In the genomic region with DNA sequence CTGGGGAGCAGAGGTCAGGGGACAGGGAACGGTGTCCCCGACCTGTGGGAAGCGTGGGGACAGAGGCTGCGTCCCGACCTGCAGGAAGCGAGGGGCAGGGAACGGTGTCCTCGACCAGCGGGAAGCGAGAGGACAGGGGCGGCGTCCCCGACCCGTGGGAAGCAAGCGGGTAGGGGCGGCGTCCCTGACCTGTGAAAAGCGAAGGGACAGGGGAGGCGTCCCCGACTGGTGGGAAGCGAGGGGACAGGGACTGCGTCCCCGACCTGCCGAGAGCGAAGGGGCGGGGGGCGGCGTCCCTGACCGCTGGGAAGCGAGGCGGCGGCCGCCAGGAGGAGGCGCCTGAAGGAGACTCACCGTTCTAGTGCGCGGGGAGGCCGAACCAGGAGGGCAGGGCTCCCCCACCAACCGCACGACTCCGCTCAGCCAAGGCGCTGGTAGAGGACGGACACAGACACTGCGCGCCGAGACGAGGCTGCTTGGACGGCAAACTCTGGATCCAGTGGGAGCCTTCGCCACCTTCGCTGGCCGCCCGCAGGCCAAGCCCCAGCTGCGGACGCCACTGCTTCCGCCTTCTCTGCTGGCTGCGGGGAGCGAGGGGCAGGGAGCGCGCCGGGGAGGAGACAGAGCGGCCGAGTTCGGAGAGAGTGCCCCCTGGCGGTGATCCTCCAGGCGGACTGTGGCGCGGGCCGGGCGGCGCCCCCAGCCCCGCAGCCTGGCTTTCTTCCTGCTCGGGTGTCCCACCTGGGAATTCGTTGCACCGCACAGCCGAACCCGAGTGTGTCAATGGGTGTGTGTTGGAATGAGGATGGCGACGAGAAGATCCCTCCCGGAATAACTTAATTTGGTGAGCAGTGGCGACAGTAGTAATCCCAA, we compare ENCODE assay signal across 8 cellular contexts. TPM values are rescaled to one million over a fixed set of nuclear protein-coding genes. Genes with fewer than 3 reads are reported as not detected.
DNase-seq lines count a peak whose midpoint lies in the region; ATAC-seq and TF ChIP-seq lines count a peak whose summit lies in the region.

A gene with protein sequence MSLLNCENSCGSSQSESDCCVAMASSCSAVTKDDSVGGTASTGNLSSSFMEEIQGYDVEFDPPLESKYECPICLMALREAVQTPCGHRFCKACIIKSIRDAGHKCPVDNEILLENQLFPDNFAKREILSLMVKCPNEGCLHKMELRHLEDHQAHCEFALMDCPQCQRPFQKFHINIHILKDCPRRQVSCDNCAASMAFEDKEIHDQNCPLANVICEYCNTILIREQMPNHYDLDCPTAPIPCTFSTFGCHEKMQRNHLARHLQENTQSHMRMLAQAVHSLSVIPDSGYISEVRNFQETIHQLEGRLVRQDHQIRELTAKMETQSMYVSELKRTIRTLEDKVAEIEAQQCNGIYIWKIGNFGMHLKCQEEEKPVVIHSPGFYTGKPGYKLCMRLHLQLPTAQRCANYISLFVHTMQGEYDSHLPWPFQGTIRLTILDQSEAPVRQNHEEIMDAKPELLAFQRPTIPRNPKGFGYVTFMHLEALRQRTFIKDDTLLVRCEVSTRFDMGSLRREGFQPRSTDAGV (minus strand): TSS at position 579 of the 873 bp plus-strand sequence. CDS start 8,757 bp downstream, outside the sequence.

- ATAC-seq in CD4-positive, alpha-beta T cell (ENCODE audit: poor library complexity), result peak; percentile 93
- peak; percentile 96 for ATAC-seq in GM19351 (IDR thresholded peaks at IDR 0.05; ENCODE audit: unreplicated experiment)
- peak; percentile 94 for ATAC-seq in HG03520 (IDR thresholded peaks at IDR 0.05; ENCODE audit: unreplicated experiment)
- peak; percentile 97 for ATAC-seq in activated CD8-positive, alpha-beta T cell treated with anti-CD3 and anti-CD28 coated beads, Interleukin-2, amount 10 ng/mL, durations not matched to agents 7 days and 5 days

- H3K9me3 Mint-ChIP-seq in CD4-positive, alpha-beta T cell, result no peaks in the 10 kb centered on the region
- no peaks in the 10 kb centered on the region for H3K9me3 Mint-ChIP-seq in activated CD8-positive, alpha-beta T cell treated with anti-CD3 and anti-CD28 coated beads, Interleukin-2, amount 10 ng/mL, durations not matched to agents 7 days and 5 days (ENCODE audit: insufficient read depth)

- H3K27me3 ChIP-seq in CD4-positive, alpha-beta T cell (ENCODE audit: control insufficient read depth, insufficient read depth, low read length), result peaks cover 3% of the 10 kb centered on the region

- intact Hi-C loops in CD4-positive, alpha-beta T cell (cut with DNase I, micrococcal nuclease), result loop anchor here in 1 of 2 experiments (2.0 to 5.0 kb wide), 2 partner anchors 218 to 847 kb away; a partner anchor contains a TSS

- peak; percentile 94 for TF ChIP-seq CTCF in CD4-positive, alpha-beta T cell (IDR thresholded peaks at IDR 0.05)

- H3K9me3 ChIP-seq in CD4-positive, alpha-beta T cell (ENCODE audit: control insufficient read depth, low read length), result no peaks in the 10 kb centered on the region

- H3K27ac Mint-ChIP-seq in CD4-positive, alpha-beta T cell, result peak within 1 kb of the TSS; percentile 84
- H3K27ac Mint-ChIP-seq in activated CD8-positive, alpha-beta T cell treated with anti-CD3 and anti-CD28 coated beads, Interleukin-2, amount 10 ng/mL, durations not matched to agents 7 days and 5 days, result peak within 1 kb of the TSS; percentile 92

- CTCF ChIA-PET in CD4-positive, alpha-beta T cell (lab: Charles Lee), result interaction anchor here (0.7 to 3.3 kb wide), 9 partner anchors 9 to 848 kb away, joined by 3 to 29 read pairs (median 4); no protein-coding TSS in a partner anchor
- CTCF ChIA-PET in activated CD8-positive, alpha-beta T cell treated with anti-CD3 and anti-CD28 coated beads, Interleukin-2, amount 10 ng/mL, durations not matched to agents 7 days and 5 days (lab: Charles Lee), result interaction anchor here (0.9 to 3.6 kb wide), 17 partner anchors 8 to 237 kb away, joined by 3 to 52 read pairs (median 4); no protein-coding TSS in a partner anchor

- peaks cover 25% of the 10 kb centered on the region for H3K36me3 Mint-ChIP-seq in CD4-positive, alpha-beta T cell (ENCODE audit: low read depth)
- H3K36me3 Mint-ChIP-seq in activated CD8-positive, alpha-beta T cell treated with anti-CD3 and anti-CD28 coated beads, Interleukin-2, amount 10 ng/mL, durations not matched to agents 7 days and 5 days (ENCODE audit: low read depth), result peaks cover 1% of the 10 kb centered on the region

- peaks cover 10% of the 10 kb centered on the region for H3K27me3 Mint-ChIP-seq in CD4-positive, alpha-beta T cell
- peaks cover 9% of the 10 kb centered on the region for H3K27me3 Mint-ChIP-seq in activated CD8-positive, alpha-beta T cell treated with anti-CD3 and anti-CD28 coated beads, Interleukin-2, amount 10 ng/mL, durations not matched to agents 7 days and 5 days (ENCODE audit: low read depth)

- POLR2A ChIA-PET in CD4-positive, alpha-beta T cell (lab: Charles Lee), result interaction anchor here (1.4 to 2.6 kb wide), 3 partner anchors 17 to 220 kb away, joined by 4 to 12 read pairs (median 6); a partner anchor contains a TSS
- POLR2A ChIA-PET in activated CD8-positive, alpha-beta T cell treated with anti-CD3 and anti-CD28 coated beads, Interleukin-2, amount 10 ng/mL, durations not matched to agents 7 days and 5 days (lab: Charles Lee), result no interaction called here

- peak within 1 kb of the TSS; percentile 79 for H3K27ac ChIP-seq in CD4-positive, alpha-beta T cell (ENCODE audit: low read depth, low read length)

- peak; percentile 78 to 92 (median 86) for DNase-seq in CD4-positive, alpha-beta T cell
- DNase-seq in NCI-H82 (lab: John Stamatoyannopoulos, UW) (peak; percentile 85), lung microvascular endothelial cell (ENCODE audit: low read depth in 2 of 2) (peak; percentile 88 to 92)
- peak; percentile 91 for DNase-seq in activated CD8-positive, alpha-beta T cell treated with anti-CD3 and anti-CD28 coated beads, Interleukin-2, amount 10 ng/mL, durations not matched to agents 7 days and 5 days
- peak; percentile 86 for DNase-seq in effector CD4-positive, alpha-beta T cell
- peak; percentile 73 to 90 (median 87) for DNase-seq in stimulated activated CD4-positive, alpha-beta T cell treated with anti-CD3 and anti-CD28 coated beads, TNF-alpha, amount 100 ng/mL, for 48 hours (ENCODE audit: low read depth in 3 of 3)

- peak within 1 kb of the TSS; percentile 99 for H3K4me3 Mint-ChIP-seq in CD4-positive, alpha-beta T cell
- peak within 1 kb of the TSS; percentile 98 for H3K4me3 Mint-ChIP-seq in activated CD8-positive, alpha-beta T cell treated with anti-CD3 and anti-CD28 coated beads, Interleukin-2, amount 10 ng/mL, durations not matched to agents 7 days and 5 days

- peaks cover 43% of the 10 kb centered on the region for H3K4me1 Mint-ChIP-seq in CD4-positive, alpha-beta T cell (ENCODE audit: low read depth)
- peaks cover 32% of the 10 kb centered on the region for H3K4me1 Mint-ChIP-seq in activated CD8-positive, alpha-beta T cell treated with anti-CD3 and anti-CD28 coated beads, Interleukin-2, amount 10 ng/mL, durations not matched to agents 7 days and 5 days (ENCODE audit: low read depth)

RNA-seq across cellular contexts. Expression of the gene that starts here (rescaled TPM):
- 10 to 100 TPM; 27.9 to 29.0 TPM for total RNA-seq in CD4-positive, alpha-beta T cell
- total RNA-seq in activated CD8-positive, alpha-beta T cell treated with anti-CD3 and anti-CD28 coated beads, Interleukin-2, amount 10 ng/mL, durations not matched to agents 7 days and 5 days, result 1 to 10 TPM; 8.8 to 9.1 TPM
- 6.1 and 9.1 TPM in 2 replicates for total RNA-seq in lung microvascular endothelial cell

Comparison
In these comparisons a context has a peak if more than half of its experiments do, and no peak if none do; other contexts are left out.
1. Peak in every context shown above with its lines: DNase-seq, ATAC-seq and H3K27ac ChIP-seq.